ENCODE assay signal across 8 cellular contexts in the genomic region with DNA sequence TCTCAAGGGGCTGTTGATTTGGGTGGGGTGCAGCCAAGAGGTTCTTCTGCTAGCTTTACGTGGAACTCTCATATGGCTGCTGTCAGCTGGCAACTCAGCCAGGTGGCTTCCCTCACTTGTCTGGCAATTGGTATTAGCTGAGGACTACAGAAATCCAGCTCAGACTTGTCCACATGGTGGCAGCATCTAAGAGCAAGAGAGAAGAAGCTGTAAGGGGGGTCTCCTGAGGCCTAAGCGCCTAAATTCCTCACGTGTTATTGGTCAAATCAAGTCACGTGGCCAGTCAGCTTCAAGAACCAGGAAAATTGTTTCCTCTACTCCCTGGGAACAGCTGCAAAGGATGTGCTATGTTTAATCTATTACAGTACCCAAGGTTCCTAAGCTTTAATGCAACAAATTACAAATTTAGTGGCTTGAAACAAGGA. TPM values are rescaled to one million over a fixed set of nuclear protein-coding genes. Genes with fewer than 3 reads are reported as not detected.
DNase-seq lines count a peak whose midpoint lies in the region; ATAC-seq and TF ChIP-seq lines count a peak whose summit lies in the region.

No MANE protein-coding gene starts in this region.

- H3K9me3 ChIP-seq in adipocyte (ENCODE audit: control insufficient read depth, low read length) (no peaks in the 10 kb centered on the region), thoracic aorta (no peaks in the 10 kb centered on the region)

- H3K27ac ChIP-seq in thoracic aorta: no peak overlapping the region

- H3K4me1 ChIP-seq in adipocyte (ENCODE audit: control insufficient read depth, insufficient read depth, low read length) (peaks cover 21% of the 10 kb centered on the region), thoracic aorta (ENCODE audit: control insufficient read depth in 1 of 2, low read depth in 2 of 2) (peaks cover 10 to 11% of the 10 kb centered on the region in 2 donors)

- peak; percentile 11 for TF ChIP-seq CTCF in thoracic aorta (IDR thresholded peaks at IDR 0.05)

- peak; percentile 25 for DNase-seq in DMS79 (lab: John Stamatoyannopoulos, UW)
- DNase-seq in HuH-7 (ENCODE audit: low spot score): peak; percentile 75
- peak; percentile 70 for DNase-seq in NCI-H748 treated with DMSO at 0.1 percent for 48 hours (lab: John Stamatoyannopoulos, UW)
- DNase-seq in adipocyte (ENCODE audit: low read depth): peak; percentile 85
- DNase-seq in iPS DF 4.7 (ENCODE audit: extremely low read depth, low spot score): peak; percentile 96
- DNase-seq in thoracic aorta (ENCODE audit: low spot score): no peak

- H3K4me3 ChIP-seq in adipocyte (ENCODE audit: low read length) (no peak overlapping the region), thoracic aorta (no peak overlapping the region)

- peak overlapping the region; percentile 29 for H3K9ac ChIP-seq in adipocyte (ENCODE audit: low read length)

- ATAC-seq in thoracic aorta (ENCODE audit: insufficient number of reproducible peaks, low FRiP score, low read depth) (no peak), GM18870 (IDR thresholded peaks at IDR 0.05; ENCODE audit: unreplicated experiment) (no peak), GM19351 (IDR thresholded peaks at IDR 0.05; ENCODE audit: unreplicated experiment) (no peak)

- no peaks in the 10 kb centered on the region for H3K36me3 ChIP-seq in adipocyte (ENCODE audit: control insufficient read depth, insufficient read depth, low read length, severe bottlenecking)
- no peaks in the 10 kb centered on the region for H3K36me3 ChIP-seq in thoracic aorta

- H3K27me3 ChIP-seq in adipocyte (replicated peaks; ENCODE audit: control insufficient read depth, insufficient read depth, low read length) (no peaks in the 10 kb centered on the region), thoracic aorta (replicated peaks; ENCODE audit: insufficient read depth) (no peaks in the 10 kb centered on the region)

RNA-seq across cellular contexts. Expression of a gene that starts 4.2 kb away (rescaled TPM):
- 10 to 100 TPM in 1 of 2 donors, 1 to 10 TPM in 1; 6.8 to 11.9 TPM for total RNA-seq in thoracic aorta

RNA-seq across cellular contexts. Expression of a gene that starts 18.8 kb away (rescaled TPM):
- 10 to 100 TPM; 40.5 to 41.1 TPM for total RNA-seq in thoracic aorta

RNA-seq across cellular contexts. Expression of a gene that starts 53.6 kb away (rescaled TPM):
- 10 to 100 TPM; 80.7 to 89.2 TPM for total RNA-seq in thoracic aorta
